Comparison of ENCODE assay signal across 3 cellular contexts in the genomic region with DNA sequence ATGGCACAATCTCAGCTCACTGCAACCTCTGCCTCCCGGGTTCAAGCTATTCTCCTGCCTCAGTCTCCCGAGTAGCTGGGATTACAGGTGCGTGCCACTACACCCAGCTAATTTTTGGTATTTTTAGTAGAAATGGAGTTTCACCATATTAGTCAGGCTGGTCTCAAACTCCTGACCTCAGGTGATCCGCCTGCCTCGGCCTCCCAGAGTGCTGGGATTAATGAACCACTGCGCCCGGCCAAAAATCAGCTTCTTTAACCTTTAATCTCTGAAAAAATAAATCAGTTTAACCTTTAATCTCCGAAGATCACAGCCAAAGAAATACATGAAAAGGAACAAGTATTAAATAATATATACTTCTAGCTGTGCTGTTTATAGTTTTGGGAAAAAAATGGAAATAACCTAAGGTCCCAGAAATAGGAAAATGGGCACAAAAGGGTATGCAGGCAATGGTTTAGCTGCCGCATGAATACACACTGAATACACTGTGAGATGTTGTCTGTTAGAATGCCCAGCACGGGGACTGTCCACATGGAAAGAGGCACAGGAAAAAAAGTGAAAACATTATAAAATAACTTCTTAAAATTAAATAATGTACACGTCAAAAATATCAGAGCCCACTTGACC.
TF ChIP-seq lines count a peak whose summit lies in the region.

No MANE protein-coding gene starts in this region.

TF ChIP-seq in IMR-90, 13 proteins besides CTCF, POLR2A, EP300 and RAD21:
- no peak for TF ChIP-seq RCOR1 (IDR thresholded peaks at IDR 0.05; ENCODE audit: insufficient replicate concordance, low read length)
- TF ChIP-seq SMC3 (IDR thresholded peaks at IDR 0.05; ENCODE audit: low read depth, low read length): no peak
- no peak for TF ChIP-seq FOS (IDR thresholded peaks at IDR 0.05; ENCODE audit: low read depth, low read length)
- no peak for TF ChIP-seq MAZ (IDR thresholded peaks at IDR 0.05; ENCODE audit: borderline replicate concordance, low read depth, low read length)
- no peak for TF ChIP-seq NFE2L2 (IDR thresholded peaks at IDR 0.05; ENCODE audit: low read depth, low read length)
- TF ChIP-seq, protein P1, sequence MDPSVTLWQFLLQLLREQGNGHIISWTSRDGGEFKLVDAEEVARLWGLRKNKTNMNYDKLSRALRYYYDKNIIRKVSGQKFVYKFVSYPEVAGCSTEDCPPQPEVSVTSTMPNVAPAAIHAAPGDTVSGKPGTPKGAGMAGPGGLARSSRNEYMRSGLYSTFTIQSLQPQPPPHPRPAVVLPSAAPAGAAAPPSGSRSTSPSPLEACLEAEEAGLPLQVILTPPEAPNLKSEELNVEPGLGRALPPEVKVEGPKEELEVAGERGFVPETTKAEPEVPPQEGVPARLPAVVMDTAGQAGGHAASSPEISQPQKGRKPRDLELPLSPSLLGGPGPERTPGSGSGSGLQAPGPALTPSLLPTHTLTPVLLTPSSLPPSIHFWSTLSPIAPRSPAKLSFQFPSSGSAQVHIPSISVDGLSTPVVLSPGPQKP (IDR thresholded peaks at IDR 0.05; ENCODE audit: borderline replicate concordance, low read depth, low read length): no peak
- TF ChIP-seq RFX5 (IDR thresholded peaks at IDR 0.05; ENCODE audit: low read depth, low read length): no peak
- TF ChIP-seq, protein P2, sequence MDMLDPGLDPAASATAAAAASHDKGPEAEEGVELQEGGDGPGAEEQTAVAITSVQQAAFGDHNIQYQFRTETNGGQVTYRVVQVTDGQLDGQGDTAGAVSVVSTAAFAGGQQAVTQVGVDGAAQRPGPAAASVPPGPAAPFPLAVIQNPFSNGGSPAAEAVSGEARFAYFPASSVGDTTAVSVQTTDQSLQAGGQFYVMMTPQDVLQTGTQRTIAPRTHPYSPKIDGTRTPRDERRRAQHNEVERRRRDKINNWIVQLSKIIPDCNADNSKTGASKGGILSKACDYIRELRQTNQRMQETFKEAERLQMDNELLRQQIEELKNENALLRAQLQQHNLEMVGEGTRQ (IDR thresholded peaks at IDR 0.05; ENCODE audit: low read depth, low read length): no peak
- TF ChIP-seq BHLHE40 (IDR thresholded peaks at IDR 0.05; ENCODE audit: low read depth, low read length): no peak
- TF ChIP-seq CHD1 (IDR thresholded peaks at IDR 0.05; ENCODE audit: low read depth, low read length): no peak
- TF ChIP-seq CEBPB (IDR thresholded peaks at IDR 0.05; ENCODE audit: low read depth, low read length): no peak
- TF ChIP-seq MAFK (IDR thresholded peaks at IDR 0.05; ENCODE audit: low read depth, low read length): no peak
- TF ChIP-seq MXI1 (IDR thresholded peaks at IDR 0.05; ENCODE audit: borderline replicate concordance, low read depth, low read length): no peak

TF ChIP-seq in K562, 482 proteins besides CTCF, POLR2A, EP300 and RAD21 (continues in another document):
- no peak for TF ChIP-seq CBFA2T2 (conservative IDR thresholded peaks at IDR 0.05)
- peak; percentile 32; the same call in 1 of the 2 replicates for TF ChIP-seq ZBTB40 (IDR thresholded peaks at IDR 0.05)
- TF ChIP-seq ZBTB40 (CRISPR knock-in tag; IDR thresholded peaks at IDR 0.05): no peak
- TF ChIP-seq, protein P3, sequence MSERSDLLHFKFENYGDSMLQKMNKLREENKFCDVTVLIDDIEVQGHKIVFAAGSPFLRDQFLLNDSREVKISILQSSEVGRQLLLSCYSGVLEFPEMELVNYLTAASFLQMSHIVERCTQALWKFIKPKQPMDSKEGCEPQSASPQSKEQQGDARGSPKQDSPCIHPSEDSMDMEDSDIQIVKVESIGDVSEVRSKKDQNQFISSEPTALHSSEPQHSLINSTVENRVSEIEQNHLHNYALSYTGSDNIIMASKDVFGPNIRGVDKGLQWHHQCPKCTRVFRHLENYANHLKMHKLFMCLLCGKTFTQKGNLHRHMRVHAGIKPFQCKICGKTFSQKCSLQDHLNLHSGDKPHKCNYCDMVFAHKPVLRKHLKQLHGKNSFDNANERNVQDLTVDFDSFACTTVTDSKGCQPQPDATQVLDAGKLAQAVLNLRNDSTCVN (CRISPR knock-in tag; IDR thresholded peaks at IDR 0.05): no peak
- TF ChIP-seq KDM1A (IDR thresholded peaks at IDR 0.05): peak; percentile 28 to 60

TF ChIP-seq in HEK293T, 16 proteins besides CTCF, POLR2A, EP300 and RAD21:
- TF ChIP-seq HDGF (IDR thresholded peaks at IDR 0.05; ENCODE audit: borderline replicate concordance): no peak
- TF ChIP-seq PKNOX1 (IDR thresholded peaks at IDR 0.05): no peak
- TF ChIP-seq TARDBP (IDR thresholded peaks at IDR 0.05): no peak
- no peak for TF ChIP-seq FOXK2 (IDR thresholded peaks at IDR 0.05)
- no peak for TF ChIP-seq SUZ12 (IDR thresholded peaks at IDR 0.05)
- TF ChIP-seq NFRKB (IDR thresholded peaks at IDR 0.05): no peak
- no peak for TF ChIP-seq ZNF384 (IDR thresholded peaks at IDR 0.05)
- TF ChIP-seq L3MBTL2 (conservative IDR thresholded peaks at IDR 0.05): no peak
- TF ChIP-seq BHLHE40 (IDR thresholded peaks at IDR 0.05; ENCODE audit: borderline replicate concordance): no peak
- TF ChIP-seq CTBP1 (IDR thresholded peaks at IDR 0.05; ENCODE audit: borderline replicate concordance): no peak
- TF ChIP-seq FOXM1 (IDR thresholded peaks at IDR 0.05; ENCODE audit: borderline replicate concordance): no peak
- no peak for TF ChIP-seq ARNT (IDR thresholded peaks at IDR 0.05)
- no peak for TF ChIP-seq LEF1 (IDR thresholded peaks at IDR 0.05; ENCODE audit: borderline replicate concordance)
- TF ChIP-seq FOXA1 (IDR thresholded peaks at IDR 0.05): no peak
- no peak for TF ChIP-seq SP1 (IDR thresholded peaks at IDR 0.05)
- no peak for TF ChIP-seq ELF4 (IDR thresholded peaks at IDR 0.05)
